8 cellular contexts compared by ENCODE assay signal in the genomic region with DNA sequence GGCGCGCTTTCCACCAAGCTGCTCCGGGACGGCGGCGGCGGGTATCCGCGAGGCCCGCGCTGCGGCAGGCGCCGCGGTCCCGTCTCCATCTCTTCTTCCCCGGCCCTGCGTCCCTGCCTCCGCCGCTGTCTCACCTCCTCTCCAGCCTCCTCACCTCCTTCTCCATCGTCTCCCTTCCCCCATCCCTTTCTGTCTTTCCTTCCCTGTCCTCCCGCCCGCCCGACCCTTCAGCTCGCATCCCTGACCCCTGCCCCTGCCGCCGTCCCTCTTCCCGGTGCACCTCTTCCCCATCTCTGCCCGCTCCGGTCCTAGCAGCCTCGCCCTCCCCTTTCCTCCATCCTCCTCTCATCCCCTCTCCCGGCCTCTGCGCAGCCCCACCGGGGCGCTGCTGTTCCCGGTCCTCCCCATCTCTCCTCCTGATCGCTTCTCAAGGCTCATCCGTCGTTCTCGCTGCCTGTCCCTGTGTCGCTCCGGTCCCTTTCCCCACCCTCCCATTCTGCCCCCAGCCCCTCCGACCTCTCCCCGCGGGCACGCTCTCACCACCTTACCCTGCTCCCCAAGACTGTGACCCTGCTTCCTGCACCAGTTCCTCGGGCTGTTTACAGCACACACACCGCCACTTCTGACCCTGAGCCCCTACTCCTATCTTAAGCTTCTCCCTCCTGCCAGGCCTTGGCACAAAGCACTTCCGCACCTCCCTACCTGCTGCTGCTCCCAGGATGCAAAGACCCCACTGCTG. TPM values are rescaled to one million over a fixed set of nuclear protein-coding genes. Genes with fewer than 3 reads are reported as not detected.
DNase-seq lines count a peak whose midpoint lies in the region; ATAC-seq, FAIRE-seq and TF ChIP-seq lines count a peak whose summit lies in the region.

No MANE protein-coding gene starts in this region.

- FAIRE-seq in D721Med (lab: Jason Lieb, UNC): no peak

- H3K9ac ChIP-seq in mucosa of rectum (ENCODE audit: low read depth in 1 of 2, low read length in 2 of 2): peak overlapping the region in 1 of 2 donors; percentile 42

- H3K27ac ChIP-seq in Peyer's patch: peak overlapping the region; percentile 59 to 96 (median 80)
- H3K27ac ChIP-seq in mucosa of rectum (ENCODE audit: low read depth in 2 of 2, low read length in 2 of 2): no peak overlapping the region

- TF ChIP-seq CTCF in Peyer's patch (IDR thresholded peaks at IDR 0.05) (no peak), choroid plexus epithelial cell (conservative IDR thresholded peaks at IDR 0.05; ENCODE audit: low read depth, low read length) (no peak), D721Med (IDR thresholded peaks at IDR 0.05; ENCODE audit: insufficient read depth, missing control alignments) (no peak)

- H3K4me3 ChIP-seq in Peyer's patch: peak overlapping the region; percentile 66 to 87 (median 76)
- peak overlapping the region; percentile 86 for H3K4me3 ChIP-seq in choroid plexus epithelial cell (ENCODE audit: low read depth, low read length)
- peak overlapping the region; percentile 69 to 78 for H3K4me3 ChIP-seq in mucosa of rectum (ENCODE audit: low read length in 2 of 2)

- H3K9me3 ChIP-seq in Peyer's patch: no peaks in the 10 kb centered on the region
- no peaks in the 10 kb centered on the region for H3K9me3 ChIP-seq in mucosa of rectum (ENCODE audit: control insufficient read depth in 2 of 2, low read length in 2 of 2)

- TF ChIP-seq POLR2A in Peyer's patch (IDR thresholded peaks at IDR 0.05): peak in 1 of 2 donors; percentile 3

- peaks cover 0 to 26% (median 13%) of the 10 kb centered on the region in 4 donors for H3K4me1 ChIP-seq in Peyer's patch
- H3K4me1 ChIP-seq in mucosa of rectum (ENCODE audit: control insufficient read depth in 2 of 2, insufficient read depth in 2 of 2, low read length in 2 of 2): peaks cover 5 to 16% of the 10 kb centered on the region in 2 donors

- no peaks in the 10 kb centered on the region for H3K36me3 ChIP-seq in Peyer's patch
- H3K36me3 ChIP-seq in mucosa of rectum (ENCODE audit: control insufficient read depth in 2 of 2, insufficient read depth in 2 of 2, low read length in 2 of 2): no peaks in the 10 kb centered on the region

- no peaks in the 10 kb centered on the region for H3K27me3 ChIP-seq in Peyer's patch
- peaks cover 2 to 7% of the 10 kb centered on the region in 2 donors for H3K27me3 ChIP-seq in mucosa of rectum (ENCODE audit: control insufficient read depth in 2 of 2, insufficient read depth in 2 of 2, low read length in 2 of 2)

- DNase-seq in CMK (ENCODE audit: low read depth): peak; percentile 49
- DNase-seq in Peyer's patch: peak in 1 of 3 donors; percentile 30
- DNase-seq in choroid plexus epithelial cell (ENCODE audit: low read depth): no peak
- no peak for DNase-seq in OCI-M2 (lab: John Stamatoyannopoulos, UW; ENCODE audit: unreplicated experiment)
- no peak for DNase-seq in D721Med (ENCODE audit: insufficient read length, low spot score)

- ATAC-seq in GM21717 (IDR thresholded peaks at IDR 0.05; ENCODE audit: unreplicated experiment) (peak; percentile 4), HG03378 (IDR thresholded peaks at IDR 0.05; ENCODE audit: unreplicated experiment) (no peak)

RNA-seq across cellular contexts. Expression of gene NPHP4, which starts 0.8 kb away (rescaled TPM):
- total RNA-seq in Peyer's patch: 10 to 100 TPM in 3 of 4 donors, 1 to 10 TPM in 1; 9.2 to 35.5 (median 18.3) TPM

RNA-seq across cellular contexts. Expression of gene KCNAB2, which starts 52.7 kb away (rescaled TPM):
- total RNA-seq in Peyer's patch: 10 to 100 TPM in 2 of 4 donors, 1 to 10 TPM in 2; 5.4 to 26.4 (median 10.1) TPM

Comparison
In these comparisons a context has a peak if more than half of its experiments do, and no peak if none do; other contexts are left out.
1. H3K27ac ChIP-seq: peak in Peyer's patch (4 of 4); none in mucosa of rectum (0 of 2).
2. Peak in every context shown above with its lines, with median percentiles within 50 percentile points of each other: H3K4me3 ChIP-seq.